Comparison of ENCODE assay signal across 15 cellular contexts in genomic region chr12:28017873-28018255, GRCh38. TPM values are rescaled to one million over a fixed set of nuclear protein-coding genes. Genes with fewer than 3 reads are reported as not detected.
A peak's percentile ranks its signal among the peaks of the same experiment; 100 is the strongest.
DNase-seq lines count a peak whose midpoint lies in the region; ATAC-seq, FAIRE-seq and TF ChIP-seq lines count a peak whose summit lies in the region.
"Had no signal": no experiment of that assay in that cellular context is flagged by ENCODE, and none has a peak within 500 bp of the region (broad histone marks: within the 10 kb centered on the region; RNA-seq: fewer than 3 reads in every experiment).

No MANE protein-coding gene starts in this region.

- TF ChIP-seq CTCF in bronchial epithelial cell (IDR thresholded peaks at IDR 0.05; ENCODE audit: insufficient read depth, low read length, severe bottlenecking) (no peak), H9 (conservative IDR thresholded peaks at IDR 0.05) (no peak)

- no peak overlapping the region for H3K4me3 ChIP-seq in bronchial epithelial cell (ENCODE audit: low read depth, low read length)
- H3K4me3 ChIP-seq: GM12878, GM23338 had no signal

- H2AK5ac ChIP-seq in H9 (ENCODE audit: insufficient read length, low read length) = no peak overlapping the region

- H3K9ac ChIP-seq in H9 (ENCODE audit: extremely low read depth, insufficient read length, low read length) = no peak overlapping the region

- no peak for ATAC-seq in HG03135 (IDR thresholded peaks at IDR 0.05; ENCODE audit: unreplicated experiment)
- ATAC-seq: GM12878, GM23338 had no signal

- H3K27ac Mint-ChIP-seq in H9 = no peak overlapping the region
- H3K27ac Mint-ChIP-seq: CD4-positive, alpha-beta memory T cell; GM23338 had no signal

- no peak overlapping the region for H3K4me2 ChIP-seq in H9 (ENCODE audit: insufficient read depth, insufficient read length, low read length)
- H3K4me2 ChIP-seq: GM23338 had no signal

- no peaks in the 10 kb centered on the region for H3K36me3 ChIP-seq in bronchial epithelial cell (ENCODE audit: control insufficient read depth, insufficient read depth, low read length)

- H3K4me1 Mint-ChIP-seq in H9 = no peaks in the 10 kb centered on the region
- H3K4me1 Mint-ChIP-seq: CD4-positive, alpha-beta memory T cell; GM23338 had no signal

- H3K27me3 ChIP-seq in bronchial epithelial cell (ENCODE audit: control insufficient read depth, insufficient read depth, low read length) (no peaks in the 10 kb centered on the region), H9 (ENCODE audit: insufficient read depth, low read length) (no peaks in the 10 kb centered on the region)

- no peak overlapping the region for H3K4me3 Mint-ChIP-seq in H9
- H3K4me3 Mint-ChIP-seq: CD4-positive, alpha-beta memory T cell; GM23338 had no signal

- no peaks in the 10 kb centered on the region for H3K4me1 ChIP-seq in H9 (ENCODE audit: insufficient read depth, low read length)
- H3K4me1 ChIP-seq: Caco-2 had no signal

- no peak overlapping the region for H2AFZ ChIP-seq in H9 (ENCODE audit: low read length)
- H2AFZ ChIP-seq: GM23338 had no signal

- H2BK15ac ChIP-seq in H9 (ENCODE audit: low read depth, low read length) = no peak overlapping the region

- H3K9me3 Mint-ChIP-seq in H9 = no peaks in the 10 kb centered on the region
- H3K9me3 Mint-ChIP-seq: GM23338 had no signal

- no peak overlapping the region for H3K18ac ChIP-seq in H9 (ENCODE audit: insufficient read length, low read depth, low read length)

- no peak for FAIRE-seq in bronchial epithelial cell (lab: Jason Lieb, UNC)
- FAIRE-seq: GM12878, GM19239 had no signal

- H2BK12ac ChIP-seq in H9 (ENCODE audit: insufficient read length, low read depth, low read length) = no peak overlapping the region

- H3K23ac ChIP-seq in H9 (ENCODE audit: insufficient read length, low read depth, low read length) = no peak overlapping the region

- no CpG with 5 or more reads among the region's 1 CpG for WGBS in H9 (ENCODE audit: extremely low coverage, insufficient read length, low lambda C conversion rate)

- H3K36me3 Mint-ChIP-seq in H9 (ENCODE audit: insufficient read depth in 1 of 3, low read depth in 3 of 3) = no peaks in the 10 kb centered on the region; a peak in 1 of 7 replicates
- H3K36me3 Mint-ChIP-seq: CD4-positive, alpha-beta memory T cell had no signal

- H3K4ac ChIP-seq in H9 (ENCODE audit: low read depth, low read length) = no peak overlapping the region

- peak; percentile 92 for DNase-seq in bronchial epithelial cell (ENCODE audit: low read depth)
- DNase-seq in epithelial cell of prostate (ENCODE audit: low read depth, low spot score) = peak; percentile 83
- DNase-seq in foreskin melanocyte = peak; percentile 52
- DNase-seq in H9 = no peak
- no peak for DNase-seq in effector CD8-positive, alpha-beta T cell (lab: John Stamatoyannopoulos, UW)
- DNase-seq: Caco-2; CD4-positive, alpha-beta memory T cell; DMS153; EL; GDM1; HCEC 1CT had no signal

- no peaks in the 10 kb centered on the region for H3K9me3 ChIP-seq in H9 (ENCODE audit: control insufficient read depth, low read depth, low read length)
- H3K9me3 ChIP-seq: Caco-2 had no signal

- no peak overlapping the region for H2BK5ac ChIP-seq in H9 (ENCODE audit: insufficient read length, low read length)

- H3K79me1 ChIP-seq in H9 (ENCODE audit: insufficient read depth, low read depth, low read length, poor library complexity, severe bottlenecking) = no peaks in the 10 kb centered on the region

- H3K79me2 ChIP-seq in H9 (ENCODE audit: insufficient read depth, low read length) = no peaks in the 10 kb centered on the region

- no peaks in the 10 kb centered on the region for H4K20me1 ChIP-seq in H9 (ENCODE audit: control insufficient read depth, insufficient read depth, insufficient read length)

- H2BK120ac ChIP-seq in H9 (ENCODE audit: low read depth, low read length, poor library complexity, severe bottlenecking) = no peak overlapping the region

- no peak overlapping the region for H3K56ac ChIP-seq in H9 (ENCODE audit: insufficient read length, low read depth, low read length)

- H4K5ac ChIP-seq in H9 (ENCODE audit: insufficient read length, low read depth, low read length) = no peak overlapping the region

- no peak overlapping the region for H3K14ac ChIP-seq in H9 (ENCODE audit: insufficient read depth, low read length)

- no peaks in the 10 kb centered on the region for H3K23me2 ChIP-seq in H9 (ENCODE audit: insufficient read length, low read depth, low read length, poor library complexity, severe bottlenecking)

- no peak overlapping the region for H4K91ac ChIP-seq in H9 (ENCODE audit: insufficient read length, low read depth, low read length)

- H3K27me3 Mint-ChIP-seq in H9 (ENCODE audit: low read depth) = peaks cover 5% of the 10 kb centered on the region; the same call in 1 of the 2 replicates

- no peak overlapping the region for H2BK20ac ChIP-seq in H9 (ENCODE audit: low read depth, low read length, poor library complexity, severe bottlenecking)

- H4K8ac ChIP-seq in H9 (replicated peaks; ENCODE audit: insufficient read length, low read depth, low read length) = no peak overlapping the region

- H3K27ac ChIP-seq in epithelial cell of prostate (peak overlapping the region; percentile 81), H9 (ENCODE audit: insufficient read length, low read depth, low read length) (no peak overlapping the region)

- no peak overlapping the region for H3T11ph ChIP-seq in H9 (ENCODE audit: low read length)

RNA-seq across cellular contexts. Expression of gene PTHLH, which starts 45.3 kb away (rescaled TPM):
- 47.4 and 82.1 TPM in 2 replicates for total RNA-seq in bronchial epithelial cell
- total RNA-seq in H9 (2021) = 0.35 and 0.39 TPM in 2 replicates
- total RNA-seq: Caco-2; CD4-positive, alpha-beta memory T cell; GM12878; GM23338 had no signal

Comparison
In these comparisons a context has a peak if more than half of its experiments do, and no peak if none do; other contexts are left out.
1. DNase-seq: peak in bronchial epithelial cell (single experiment), epithelial cell of prostate (single experiment) and foreskin melanocyte (single experiment); none in H9 (single experiment) and effector CD8-positive, alpha-beta T cell (single experiment).
2. RNA of gene PTHLH, which starts 45.3 kb away (total RNA-seq): 47.4 to 82.1 TPM in bronchial epithelial cell; 0.35 to 0.39 TPM in H9; every median in the first group is over 10 times any median in the second.